Comparison of ENCODE assay signal across 17 cellular contexts in the genomic region with DNA sequence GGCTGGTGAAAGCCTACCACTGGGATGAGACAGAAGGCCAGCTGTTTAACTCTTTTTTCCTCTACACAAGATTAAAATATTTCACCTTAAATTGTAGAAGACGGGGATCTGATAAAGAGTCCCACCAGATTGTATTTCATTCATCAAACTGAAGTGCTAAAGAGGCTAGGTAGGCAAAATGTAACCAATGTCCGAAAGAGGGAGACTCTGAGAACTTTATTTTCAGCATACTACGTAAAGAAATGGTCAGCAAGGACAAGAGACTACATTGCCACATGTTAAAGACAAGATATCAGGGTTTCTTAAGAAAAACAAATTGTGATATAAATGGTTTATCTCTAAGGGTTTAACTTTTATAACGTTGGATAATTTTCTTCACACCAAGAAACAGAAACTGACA.
"Had no signal": no experiment of that assay in that cellular context is flagged by ENCODE, and none has a peak within 500 bp of the region (broad histone marks: within the 10 kb centered on the region; RNA-seq: fewer than 3 reads in every experiment).

No MANE protein-coding gene starts in this region.

- H3K4me3 ChIP-seq: ascending aorta, heart left ventricle, upper lobe of right lung had no signal

- H3K9me3 ChIP-seq: ascending aorta, heart left ventricle, upper lobe of right lung had no signal

- H3K27ac ChIP-seq: ascending aorta, brain microvascular endothelial cell, heart left ventricle, parathyroid adenoma, upper lobe of right lung had no signal

- DNase-seq: activated CD4-positive, alpha-beta memory T cell treated with anti-CD3 and anti-CD28 coated beads, Interleukin-2, amount 10 ng/mL, durations not matched to agents 7 days and 5 days; activated CD4-positive, alpha-beta T cell treated with anti-CD3 and anti-CD28 coated beads for 48 hours; brain microvascular endothelial cell; caudate nucleus; effector CD4-positive, alpha-beta T cell; heart left ventricle; islet precursor cell; left cardiac atrium; mesenchymal stem cell; nephron progenitor cell; right cardiac atrium; stimulated activated CD4-positive, alpha-beta T cell treated with anti-CD3 and anti-CD28 coated beads, Interleukin-12 subunit alpha, Interleukin-12 subunit beta, amount 100 ng/mL, for 4 hours; stimulated activated CD4-positive, alpha-beta T cell treated with anti-CD3 and anti-CD28 coated beads, Interleukin-4, amount 100 ng/mL, for 4 hours; stimulated activated naive CD8-positive, alpha-beta T cell treated with anti-CD3 and anti-CD28 coated beads, Interleukin-15, Interleukin-2, amounts not matched to agents 100 U/mL and 50 U/mL, for 24 hours; upper lobe of right lung had no signal

- H3K36me3 ChIP-seq: ascending aorta, brain microvascular endothelial cell, heart left ventricle, upper lobe of right lung had no signal

- H3K4me1 ChIP-seq: ascending aorta, heart left ventricle, parathyroid adenoma, upper lobe of right lung had no signal

- H3K27me3 ChIP-seq: ascending aorta, brain microvascular endothelial cell, heart left ventricle, upper lobe of right lung had no signal
